ENCODE assay signal across 36 cellular contexts in the genomic region with DNA sequence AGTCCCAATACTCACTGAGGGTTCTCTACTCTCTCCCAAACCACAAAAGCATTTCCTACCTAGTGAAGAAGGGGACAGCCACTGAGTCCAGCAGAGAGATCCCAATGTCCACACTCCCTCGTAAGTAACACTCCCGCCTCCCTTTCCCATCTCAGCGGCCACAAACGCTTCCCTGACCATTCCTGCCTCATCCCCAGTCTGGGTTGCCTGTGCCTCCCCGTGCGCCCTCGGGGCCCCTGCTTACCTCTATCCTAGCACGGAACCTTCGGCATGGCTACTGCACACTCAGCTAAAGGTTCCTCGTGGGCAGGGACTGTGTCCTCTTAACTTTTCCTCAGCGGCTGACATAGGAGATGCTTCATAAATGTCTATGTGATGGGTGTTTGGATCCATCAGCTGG. TPM values are rescaled to one million over a fixed set of nuclear protein-coding genes. Genes with fewer than 3 reads are reported as not detected.
"Had no signal": no experiment of that assay in that cellular context is flagged by ENCODE, and none has a peak within 500 bp of the region (broad histone marks: within the 10 kb centered on the region; RNA-seq: fewer than 3 reads in every experiment).

No MANE protein-coding gene starts in this region.

- H3K4me3 ChIP-seq: body of pancreas, esophagus squamous epithelium, gastroesophageal sphincter had no signal

- FAIRE-seq: colon, endometrium, endothelial cell of umbilical vein had no signal

- H3K9me3 ChIP-seq: body of pancreas, esophagus squamous epithelium, gastroesophageal sphincter had no signal

- H3K27ac ChIP-seq: body of pancreas, epithelial cell of prostate, esophagus squamous epithelium, gastroesophageal sphincter, WERI-Rb-1 had no signal

- ATAC-seq: activated CD4-positive, CD25-positive, alpha-beta regulatory T cell treated with anti-CD3 and anti-CD28 coated beads, Interleukin-2, amount 50 U/mL, for 24 hours; activated CD8-positive, alpha-beta T cell treated with anti-CD3 and anti-CD28 coated beads for 36 hours; activated T-helper 17 cell treated with anti-CD3 and anti-CD28 coated beads, Interleukin-2, amount 50 U/mL, for 72 hours; body of pancreas had no signal

- H3K36me3 ChIP-seq: esophagus squamous epithelium, gastroesophageal sphincter, WERI-Rb-1 had no signal

- H3K27me3 ChIP-seq: body of pancreas had no signal

- H3K4me1 ChIP-seq: body of pancreas had no signal

- DNase-seq: activated B cell treated with CpG ODN at 0.5 μM for 24 hours; activated CD4-positive, alpha-beta T cell treated with anti-CD3 and anti-CD28 coated beads for 48 hours; activated CD4-positive, alpha-beta T cell treated with anti-CD3 and anti-CD28 coated beads, Interleukin-2, amount 50 U/mL, for 1 hour; activated CD4-positive, alpha-beta T cell treated with anti-CD3 and anti-CD28 coated beads, Interleukin-2, amount 50 U/mL, for 48 hours; activated CD8-positive, alpha-beta memory T cell treated with anti-CD3 and anti-CD28 coated beads for 24 hours; activated CD8-positive, alpha-beta T cell treated with anti-CD3 and anti-CD28 coated beads for 36 hours; activated effector memory CD4-positive, alpha-beta T cell treated with Interleukin-2 at 50 U/mL for 16 hours; activated gamma-delta T cell treated with Interleukin-2 at 50 U/mL for 16 hours; activated naive CD4-positive, alpha-beta T cell treated with anti-CD3 and anti-CD28 coated beads, Interleukin-2, amount 50 U/mL, for 16 hours; activated naive CD4-positive, alpha-beta T cell treated with Interleukin-2 at 50 U/mL for 16 hours; activated T-cell treated with anti-CD3 and anti-CD28 coated beads, Interleukin-2, amount 50 U/mL, for 4 hours; amniotic stem cell; anterior cingulate cortex; body of pancreas; cortex of kidney; dermis blood vessel endothelial cell; effector CD8-positive, alpha-beta T cell; esophagus squamous epithelium; foreskin melanocyte; T-helper 1 cell; T-helper 17 cell; T1000; WERI-Rb-1 had no signal

RNA-seq across cellular contexts. Expression of a gene that starts 1.5 kb away (rescaled TPM):
- total RNA-seq: activated T-cell treated with anti-CD3 and anti-CD28 coated beads, Interleukin-2, amount 50 U/mL, for 4 hours; body of pancreas; dermis blood vessel endothelial cell; endothelial cell of umbilical vein; fibroblast of lung; fibroblast of villous mesenchyme; gastroesophageal sphincter; glomerular endothelial cell; T-helper 17 cell had no signal
- polyA plus RNA-seq: fibroblast of lung had no signal

RNA-seq across cellular contexts. Expression of a gene that starts 14.0 kb away (rescaled TPM):
- total RNA-seq: activated B cell treated with CpG ODN at 0.5 μM for 24 hours; activated CD8-positive, alpha-beta T cell treated with anti-CD3 and anti-CD28 coated beads for 36 hours; activated T-cell treated with anti-CD3 and anti-CD28 coated beads, Interleukin-2, amount 50 U/mL, for 4 hours; body of pancreas; chondrocyte; dermis blood vessel endothelial cell; endothelial cell of umbilical vein; esophagus squamous epithelium; fibroblast of lung; fibroblast of villous mesenchyme; gastroesophageal sphincter; glomerular endothelial cell; T-helper 17 cell had no signal
- polyA plus RNA-seq: adipose tissue, endothelial cell of umbilical vein, esophagus, fibroblast of lung had no signal
